In the genomic region with DNA sequence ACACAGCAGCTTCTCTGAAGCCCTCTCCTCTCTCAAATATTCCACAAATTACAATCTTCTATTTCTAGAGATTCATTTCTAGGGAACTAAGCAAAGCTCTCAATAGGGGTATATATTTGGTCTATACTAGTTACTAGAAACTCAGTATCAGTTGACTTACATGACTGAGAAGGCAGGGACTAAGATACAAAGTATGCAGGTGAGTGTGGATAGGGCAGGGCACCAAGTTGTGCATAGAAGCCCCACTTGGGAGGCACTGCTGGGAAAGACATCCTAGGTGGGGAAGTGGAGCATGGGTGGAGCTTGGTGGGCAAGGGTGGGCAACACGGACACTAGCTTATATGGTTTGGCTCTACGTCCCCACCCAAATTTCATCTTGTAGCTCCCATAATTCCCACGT, we compare ENCODE assay signal across 17 cellular contexts.
DNase-seq lines count a peak whose midpoint lies in the region; ATAC-seq and TF ChIP-seq lines count a peak whose summit lies in the region.
"Had no signal": no experiment of that assay in that cellular context is flagged by ENCODE, and none has a peak within 500 bp of the region (broad histone marks: within the 10 kb centered on the region; RNA-seq: fewer than 3 reads in every experiment).

No MANE protein-coding gene starts in this region.

- no peak overlapping the region for H3K4me3 Mint-ChIP-seq in T-helper 1 cell treated with Interleukin-12 subunit alpha and Interleukin-12 subunit beta and Interleukin-4 antibody, amounts not matched to agents 30 μg/mL and 1 μg/mL, for 36 hours
- H3K4me3 Mint-ChIP-seq in central memory CD8-positive, alpha-beta T cell: no peak overlapping the region

- H3K4me1 Mint-ChIP-seq in T-helper 1 cell treated with Interleukin-12 subunit alpha and Interleukin-12 subunit beta and Interleukin-4 antibody, amounts not matched to agents 30 μg/mL and 1 μg/mL, for 36 hours (ENCODE audit: low read depth): peaks cover 54% of the 10 kb centered on the region
- H3K4me1 Mint-ChIP-seq in central memory CD8-positive, alpha-beta T cell: peaks cover 43% of the 10 kb centered on the region

- H3K79me2 ChIP-seq in trophoblast cell (ENCODE audit: control insufficient read depth, insufficient read depth, low read length, poor library complexity): no peaks in the 10 kb centered on the region

- no peaks in the 10 kb centered on the region for H3K27me3 ChIP-seq in SJSA1 (replicated peaks)
- H3K27me3 ChIP-seq in trophoblast cell (ENCODE audit: insufficient read depth, low read length): no peaks in the 10 kb centered on the region
- H3K27me3 ChIP-seq: uterus had no signal

- H2BK5ac ChIP-seq in trophoblast cell (ENCODE audit: low read depth, low read length, poor library complexity): peak overlapping the region; percentile 64

- H3K9me3 Mint-ChIP-seq in T-helper 1 cell treated with Interleukin-12 subunit alpha and Interleukin-12 subunit beta and Interleukin-4 antibody, amounts not matched to agents 30 μg/mL and 1 μg/mL, for 36 hours: no peaks in the 10 kb centered on the region
- H3K9me3 Mint-ChIP-seq in central memory CD8-positive, alpha-beta T cell: no peaks in the 10 kb centered on the region
- H3K9me3 Mint-ChIP-seq: CD14-positive monocyte, IgD-negative memory B cell had no signal

- no peak for ATAC-seq in central memory CD8-positive, alpha-beta T cell (replicated peaks; ENCODE audit: extremely low read depth, poor library complexity, severe bottlenecking)

- no peak for TF ChIP-seq CTCF in GM20000 (IDR thresholded peaks at IDR 0.05; ENCODE audit: extremely low read depth, missing control alignments)

- DNase-seq in T-helper 1 cell (no peak), SJSA1 (ENCODE audit: low read depth in 1 of 2, low spot score in 2 of 2) (no peak), trophoblast cell (no peak), GM20000 (ENCODE audit: low spot score) (no peak), NCI-H2029 (lab: John Stamatoyannopoulos, UW) (no peak), NCI-H2107 (lab: John Stamatoyannopoulos, UW) (no peak)
- no peak for DNase-seq in central memory CD8-positive, alpha-beta T cell (ENCODE audit: low spot score in 2 of 2)
- DNase-seq: activated naive CD4-positive, alpha-beta T cell treated with Interleukin-2 at 50 U/mL for 16 hours; effector CD8-positive, alpha-beta T cell; naive thymus-derived CD4-positive, alpha-beta T cell; stimulated activated CD4-positive, alpha-beta T cell treated with anti-CD3 and anti-CD28 coated beads, Interleukin-12 subunit alpha, Interleukin-12 subunit beta, amount 100 ng/mL, for 4 hours; stimulated activated naive CD4-positive, alpha-beta T cell; uterus had no signal

- H3K4me2 ChIP-seq in trophoblast cell (ENCODE audit: low read length): no peak overlapping the region

- peak overlapping the region; percentile 22 for H3K9ac ChIP-seq in trophoblast cell (ENCODE audit: low read length)

- peak overlapping the region; percentile 22 for H3K18ac ChIP-seq in trophoblast cell (ENCODE audit: low read length)

- H2BK120ac ChIP-seq in trophoblast cell (ENCODE audit: insufficient read depth, low read length, poor library complexity): peak overlapping the region; percentile 76

- H3K27ac ChIP-seq in SJSA1 (peak overlapping the region; percentile 88), trophoblast cell (ENCODE audit: low read depth, low read length) (no peak overlapping the region)
- H3K27ac ChIP-seq: uterus had no signal

- no peak overlapping the region for H2AFZ ChIP-seq in trophoblast cell (ENCODE audit: insufficient read depth, low read length, poor library complexity)

- no peaks in the 10 kb centered on the region for H3K27me3 Mint-ChIP-seq in T-helper 1 cell treated with Interleukin-12 subunit alpha and Interleukin-12 subunit beta and Interleukin-4 antibody, amounts not matched to agents 30 μg/mL and 1 μg/mL, for 36 hours (ENCODE audit: low read depth)
- H3K27me3 Mint-ChIP-seq in central memory CD8-positive, alpha-beta T cell: no peaks in the 10 kb centered on the region
- H3K27me3 Mint-ChIP-seq: IgD-negative memory B cell; naive thymus-derived CD4-positive, alpha-beta T cell; progenitor cell of endocrine pancreas had no signal

- WGBS in trophoblast cell (ENCODE audit: extremely low coverage, insufficient coverage, insufficient read length): no CpG with 5 or more reads among the region's 3 CpGs

- H3K36me3 ChIP-seq in SJSA1: no peaks in the 10 kb centered on the region
- no peaks in the 10 kb centered on the region for H3K36me3 ChIP-seq in trophoblast cell (ENCODE audit: control insufficient read depth in 1 of 2, insufficient read depth in 2 of 2, low read length in 2 of 2)
- H3K36me3 ChIP-seq: uterus had no signal

- peaks cover 41% of the 10 kb centered on the region for H3K4me1 ChIP-seq in SJSA1 (replicated peaks)
- H3K4me1 ChIP-seq in trophoblast cell (ENCODE audit: control insufficient read depth in 1 of 2, insufficient read depth in 2 of 2, low read length in 2 of 2): peaks cover 2 to 10% of the 10 kb centered on the region in 2 experiments
- H3K4me1 ChIP-seq: uterus had no signal

- peaks cover 5% of the 10 kb centered on the region for H3K36me3 Mint-ChIP-seq in T-helper 1 cell treated with Interleukin-12 subunit alpha and Interleukin-12 subunit beta and Interleukin-4 antibody, amounts not matched to agents 30 μg/mL and 1 μg/mL, for 36 hours (ENCODE audit: low read depth)
- peaks cover 1% of the 10 kb centered on the region for H3K36me3 Mint-ChIP-seq in central memory CD8-positive, alpha-beta T cell (ENCODE audit: insufficient read depth)
- H3K36me3 Mint-ChIP-seq: CD14-positive monocyte, IgD-negative memory B cell had no signal

- H3K9me3 ChIP-seq in SJSA1 (replicated peaks) (no peaks in the 10 kb centered on the region), trophoblast cell (ENCODE audit: insufficient read depth, low read depth, low read length) (no peaks in the 10 kb centered on the region)
- H3K9me3 ChIP-seq: uterus had no signal

- peak overlapping the region; percentile 11 for H4K12ac ChIP-seq in trophoblast cell (ENCODE audit: low read depth, low read length)

- peak overlapping the region; percentile 23 for H3K27ac Mint-ChIP-seq in T-helper 1 cell treated with Interleukin-12 subunit alpha and Interleukin-12 subunit beta and Interleukin-4 antibody, amounts not matched to agents 30 μg/mL and 1 μg/mL, for 36 hours
- H3K27ac Mint-ChIP-seq in central memory CD8-positive, alpha-beta T cell (ENCODE audit: low read depth): peak overlapping the region; percentile 88
- H3K27ac Mint-ChIP-seq: progenitor cell of endocrine pancreas had no signal

- H2AK5ac ChIP-seq in trophoblast cell (ENCODE audit: low read length): peak overlapping the region; percentile 45

- peak overlapping the region; percentile 13 for H3K4ac ChIP-seq in trophoblast cell (ENCODE audit: low read depth, low read length)

- H3K79me1 ChIP-seq in trophoblast cell (ENCODE audit: low read length): peaks cover 8% of the 10 kb centered on the region

- peak overlapping the region; percentile 80 for H2BK12ac ChIP-seq in trophoblast cell (ENCODE audit: low read length)

- H3K14ac ChIP-seq in trophoblast cell (ENCODE audit: low read length): peak overlapping the region; percentile 45

- peak overlapping the region; percentile 30 for H3K23ac ChIP-seq in trophoblast cell (ENCODE audit: low read length)

- H4K91ac ChIP-seq in trophoblast cell (ENCODE audit: low read depth, low read length): peak overlapping the region; percentile 89

- H4K8ac ChIP-seq in trophoblast cell (ENCODE audit: low read depth, low read length): peak overlapping the region; percentile 33

- H3K4me3 ChIP-seq in SJSA1 (no peak overlapping the region), trophoblast cell (ENCODE audit: low read depth, low read length) (peak overlapping the region; percentile 30)
- H3K4me3 ChIP-seq: uterus had no signal
